8 cellular contexts compared by ENCODE assay signal in genomic region chr2:235595420-235596010, GRCh38.
DNase-seq lines count a peak whose midpoint lies in the region; ATAC-seq and TF ChIP-seq lines count a peak whose summit lies in the region.

No MANE protein-coding gene starts in this region.

- DNase-seq in GM19240 (ENCODE audit: insufficient read length, low spot score) (peak; percentile 43), NCI-H345 (lab: John Stamatoyannopoulos, UW) (peak; percentile 72), fibroblast of peridontal ligament (ENCODE audit: extremely low read depth) (peak; percentile 86), nucleus accumbens (lab: John Stamatoyannopoulos, UW) (peak in 47 of 56 donors; percentile 23 to 83 (median 55)), NK-92 (lab: John Stamatoyannopoulos, UW; ENCODE audit: unreplicated experiment) (no peak)
- peak; percentile 55 for DNase-seq in activated CD8-positive, alpha-beta T cell treated with anti-CD3 and anti-CD28 coated beads, Interleukin-2, amount 10 ng/mL, durations not matched to agents 7 days and 5 days

- H3K27me3 Mint-ChIP-seq in activated CD8-positive, alpha-beta T cell treated with anti-CD3 and anti-CD28 coated beads, Interleukin-2, amount 10 ng/mL, durations not matched to agents 7 days and 5 days (ENCODE audit: low read depth): no peaks in the 10 kb centered on the region

- no peaks in the 10 kb centered on the region for H3K9me3 Mint-ChIP-seq in activated CD8-positive, alpha-beta T cell treated with anti-CD3 and anti-CD28 coated beads, Interleukin-2, amount 10 ng/mL, durations not matched to agents 7 days and 5 days (ENCODE audit: insufficient read depth)

- no peaks in the 10 kb centered on the region for H3K4me1 Mint-ChIP-seq in activated CD8-positive, alpha-beta T cell treated with anti-CD3 and anti-CD28 coated beads, Interleukin-2, amount 10 ng/mL, durations not matched to agents 7 days and 5 days (ENCODE audit: low read depth)

- H3K36me3 Mint-ChIP-seq in activated CD8-positive, alpha-beta T cell treated with anti-CD3 and anti-CD28 coated beads, Interleukin-2, amount 10 ng/mL, durations not matched to agents 7 days and 5 days (ENCODE audit: low read depth): no peaks in the 10 kb centered on the region

- no peak for ATAC-seq in activated CD8-positive, alpha-beta T cell treated with anti-CD3 and anti-CD28 coated beads, Interleukin-2, amount 10 ng/mL, durations not matched to agents 7 days and 5 days
- ATAC-seq in GM18861 (IDR thresholded peaks at IDR 0.05; ENCODE audit: unreplicated experiment): no peak

- TF ChIP-seq CTCF in C4-2B (conservative IDR thresholded peaks at IDR 0.05): peak; percentile 85

- CTCF ChIA-PET in activated CD8-positive, alpha-beta T cell treated with anti-CD3 and anti-CD28 coated beads, Interleukin-2, amount 10 ng/mL, durations not matched to agents 7 days and 5 days (lab: Charles Lee): interaction anchor here (0.7 to 3.8 kb wide), 3 partner anchors 146 to 457 kb away, joined by 3 to 21 read pairs (median 3); no protein-coding TSS in a partner anchor

- POLR2A ChIA-PET in activated CD8-positive, alpha-beta T cell treated with anti-CD3 and anti-CD28 coated beads, Interleukin-2, amount 10 ng/mL, durations not matched to agents 7 days and 5 days (lab: Charles Lee): no interaction called here

- H3K27ac Mint-ChIP-seq in activated CD8-positive, alpha-beta T cell treated with anti-CD3 and anti-CD28 coated beads, Interleukin-2, amount 10 ng/mL, durations not matched to agents 7 days and 5 days: no peak overlapping the region

- H3K4me3 Mint-ChIP-seq in activated CD8-positive, alpha-beta T cell treated with anti-CD3 and anti-CD28 coated beads, Interleukin-2, amount 10 ng/mL, durations not matched to agents 7 days and 5 days: no peak overlapping the region

- no peak overlapping the region for H3K27ac ChIP-seq in C4-2B
